ENCODE assay signal across 1 cellular context in genomic region chr10:87578799-87579401, GRCh38.
TF ChIP-seq lines count a peak whose summit lies in the region.

No MANE protein-coding gene starts in this region.

TF ChIP-seq in HCT116, 20 proteins besides CTCF, POLR2A, EP300 and RAD21 (continued from another document):
- TF ChIP-seq REST (IDR thresholded peaks at IDR 0.05; ENCODE audit: low read depth), result no peak
- TF ChIP-seq CBX3 (IDR thresholded peaks at IDR 0.05; ENCODE audit: low read depth), result no peak
- no peak for TF ChIP-seq SIN3A (IDR thresholded peaks at IDR 0.05; ENCODE audit: low read depth)
- TF ChIP-seq YY1 (IDR thresholded peaks at IDR 0.05; ENCODE audit: extremely low read depth, insufficient replicate concordance, low read depth, low read length), result no peak
